In the genomic region with DNA sequence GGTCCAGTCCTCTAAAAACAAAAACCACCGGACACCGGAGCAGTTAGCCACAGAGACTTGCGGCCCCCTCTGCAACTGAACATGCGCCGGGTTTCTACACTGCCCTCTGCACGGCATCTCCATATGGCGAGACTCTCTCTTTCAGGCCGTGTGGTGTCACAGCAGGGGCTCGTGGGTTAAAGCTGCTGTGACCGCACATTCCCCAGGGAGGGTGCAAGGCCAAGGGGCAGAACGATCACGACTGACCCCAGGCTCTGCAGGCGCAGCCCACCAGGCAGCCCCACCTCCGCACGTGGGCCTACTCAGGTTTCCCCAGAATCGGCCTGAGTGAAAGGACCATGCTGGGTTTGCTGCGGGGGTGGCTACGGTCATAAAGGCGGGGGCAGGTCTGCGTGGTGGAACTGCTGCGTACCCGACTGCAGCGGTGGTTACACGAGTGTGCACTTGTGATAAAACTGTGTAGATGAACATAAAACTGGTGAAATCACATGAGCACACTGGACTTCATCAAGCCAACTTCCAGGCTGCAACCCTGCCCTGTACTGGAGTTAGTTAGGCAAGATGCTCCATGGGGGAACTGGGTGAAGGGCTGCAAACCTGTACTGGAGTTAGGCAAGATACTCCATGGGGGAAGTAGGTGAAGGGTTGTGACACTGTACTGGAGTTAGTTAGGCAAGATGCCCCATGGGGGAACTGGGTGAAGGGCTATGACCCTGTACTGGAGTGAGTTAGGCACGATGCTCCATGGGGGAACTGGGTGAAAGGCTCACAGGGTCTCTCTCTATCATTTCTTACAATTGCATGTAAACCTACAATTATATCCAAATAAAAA, we compare ENCODE assay signal across 2 cellular contexts.
TF ChIP-seq lines count a peak whose summit lies in the region.

No MANE protein-coding gene starts in this region.

TF ChIP-seq in GM12891, 5 proteins besides CTCF, POLR2A, EP300 and RAD21:
- no peak for TF ChIP-seq SPI1 (IDR thresholded peaks at IDR 0.05; ENCODE audit: low read depth, low read length)

TF ChIP-seq in IMR-90, 13 proteins besides CTCF, POLR2A, EP300 and RAD21:
- no peak for TF ChIP-seq CHD1 (IDR thresholded peaks at IDR 0.05; ENCODE audit: low read depth, low read length)
